8 cellular contexts compared by ENCODE assay signal in the genomic region with DNA sequence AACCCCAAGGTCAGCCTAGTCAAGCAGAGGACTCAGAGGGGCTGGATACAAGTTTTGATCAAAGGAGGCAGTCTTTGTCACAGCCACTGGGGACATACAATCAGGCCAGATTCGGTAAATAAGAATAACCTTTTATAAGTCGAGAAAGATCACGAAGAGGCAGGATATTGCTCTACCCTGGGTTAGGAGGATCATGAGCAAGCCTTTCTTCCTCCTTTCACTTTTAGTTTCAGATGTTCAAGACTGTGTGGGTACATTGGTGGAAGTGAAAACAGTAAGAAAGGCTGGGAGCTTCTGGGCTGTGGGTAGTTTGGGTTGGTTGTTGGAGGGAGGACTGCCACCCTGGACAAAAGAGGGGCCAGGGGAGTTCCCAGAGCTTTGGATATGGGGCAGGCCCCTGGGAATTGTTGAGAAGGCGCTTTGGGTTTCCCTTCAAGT.
DNase-seq lines count a peak whose midpoint lies in the region; ATAC-seq, FAIRE-seq and TF ChIP-seq lines count a peak whose summit lies in the region.

No MANE protein-coding gene starts in this region.

- H3K4me1 Mint-ChIP-seq in IgD-negative memory B cell, result peaks cover 30 to 51% (median 38%) of the 10 kb centered on the region in 3 donors

- H3K27ac Mint-ChIP-seq in IgD-negative memory B cell, result peak overlapping the region; percentile 8 to 91 (median 22)

- RAD21 ChIA-PET in GM12878 (lab: Charles Lee; ENCODE audit: unreplicated experiment), result interaction anchor here (0.9 to 8.9 kb wide), 9 partner anchors 14 to 236 kb away, joined by 3 to 122 read pairs (median 6); no protein-coding TSS in a partner anchor

- H3K79me2 ChIP-seq in GM12878 (ENCODE audit: control insufficient read depth, insufficient read depth, low read length), result no peaks in the 10 kb centered on the region
- no peaks in the 10 kb centered on the region for H3K79me2 ChIP-seq in mammary epithelial cell (ENCODE audit: insufficient read depth, low read length)

- no peak overlapping the region for H3K9ac ChIP-seq in GM12878 (ENCODE audit: control insufficient read depth, insufficient read depth, low read length)
- H3K9ac ChIP-seq in mammary epithelial cell (ENCODE audit: insufficient read depth, low read length), result no peak overlapping the region

- intact Hi-C loops in GM12878 (cut with micrococcal nuclease; ENCODE audit: unreplicated experiment), result loop anchor here (2.0 kb wide), 1 partner anchor 17 kb away; no protein-coding TSS in a partner anchor
- intact Hi-C loops in mammary epithelial cell (cut with micrococcal nuclease), result loop anchor here (5.0 kb wide), 1 partner anchor 428 kb away; no protein-coding TSS in a partner anchor

- H2AFZ ChIP-seq in GM12878 (ENCODE audit: control insufficient read depth, low read depth, low read length) (peak overlapping the region; percentile 77), mammary epithelial cell (ENCODE audit: low read depth, low read length) (no peak overlapping the region)

- H3K4me1 ChIP-seq in GM12878 (ENCODE audit: control insufficient read depth, insufficient read depth, low read length), result peaks cover 18% of the 10 kb centered on the region
- no peaks in the 10 kb centered on the region for H3K4me1 ChIP-seq in mammary epithelial cell (ENCODE audit: insufficient read depth, low read length)

- WGBS in GM12878 (ENCODE audit: insufficient coverage, insufficient replicate concordance, low lambda C conversion rate, missing lambda C conversion rate), result 0% methylated on average over 4 of the region's 4 CpGs
- 66% methylated on average over 4 of the region's 4 CpGs for WGBS in mammary epithelial cell (ENCODE audit: low coverage, missing lambda C conversion rate)

- peak; percentile 94 for FAIRE-seq in GM12878 (lab: Jason Lieb, UNC)

- dilution Hi-C loops in mammary epithelial cell (cut with HindIII; ENCODE audit: low sequenced_read_pairs), result no loop called here

- in situ Hi-C loops in GM12878 (cut with MboI), result loop anchor here (10.0 kb wide), 1 partner anchor 235 kb away; no protein-coding TSS in a partner anchor
- in situ Hi-C loops in mammary epithelial cell (cut with MboI; ENCODE audit: low sequenced_read_pairs in 2 of 2), result loop anchor here in 1 of 2 donors (10.0 kb wide), 1 partner anchor 235 kb away; no protein-coding TSS in a partner anchor

- H3K27me3 ChIP-seq in GM12878 (replicated peaks in 1 of 2; ENCODE audit: control insufficient read depth in 2 of 2, insufficient read depth in 2 of 2, low read length in 1 of 2), result no peaks in the 10 kb centered on the region
- peaks cover 2% of the 10 kb centered on the region for H3K27me3 ChIP-seq in mammary epithelial cell (ENCODE audit: insufficient read depth, low read length)

- POLR2A ChIA-PET in GM10248 (lab: Yijun Ruan, JAX) (interaction anchor here (0.6 kb wide), 1 partner anchor 1873 kb away, joined by 4 read pairs; no protein-coding TSS in a partner anchor), GM12878 (lab: Charles Lee) (interaction anchor here (1.4 to 2.1 kb wide), 2 partner anchors 12 to 14 kb away, joined by 3 to 10 read pairs; no protein-coding TSS in a partner anchor)

- H3K27me3 Mint-ChIP-seq in IgD-negative memory B cell, result peaks cover 1% of the 10 kb centered on the region

- CTCF ChIA-PET in GM10248 (lab: Yijun Ruan, JAX) (interaction anchor here (0.9 to 4.2 kb wide), 6 partner anchors 11 to 236 kb away, joined by 3 to 23 read pairs (median 4); no protein-coding TSS in a partner anchor), GM12878 (lab: Yijun Ruan, JAX) (interaction anchor here (1.0 to 9.8 kb wide), 12 partner anchors 9 to 593 kb away, joined by 3 to 170 read pairs (median 5); no protein-coding TSS in a partner anchor), mammary epithelial cell (lab: Charles Lee; ENCODE audit: low non-redundant PET) (interaction anchor here (0.6 kb wide), 1 partner anchor 38 kb away, joined by 4 read pairs; no protein-coding TSS in a partner anchor)

- H3K36me3 ChIP-seq in GM12878 (ENCODE audit: control insufficient read depth in 2 of 2, insufficient read depth in 2 of 2, low read length in 1 of 2) (no peaks in the 10 kb centered on the region), mammary epithelial cell (ENCODE audit: insufficient read depth, low read length) (no peaks in the 10 kb centered on the region)

- H3K36me3 Mint-ChIP-seq in IgD-negative memory B cell, result no peaks in the 10 kb centered on the region

- TF ChIP-seq POLR2A in GM12878 (IDR thresholded peaks at IDR 0.05; ENCODE audit: low read depth, low read length), result no peak

- H3K9me3 Mint-ChIP-seq in IgD-negative memory B cell, result no peaks in the 10 kb centered on the region

- H3K4me3 ChIP-seq in GM12878 (peak overlapping the region; percentile 29; the same call in 1 of the 2 replicates), mammary epithelial cell (replicated peaks in 1 of 3; ENCODE audit: insufficient read depth in 1 of 3, low read depth in 2 of 3, low read length in 3 of 3) (no peak overlapping the region)

- H4K20me1 ChIP-seq in GM12878 (ENCODE audit: control insufficient read depth, insufficient read depth) (no peaks in the 10 kb centered on the region), mammary epithelial cell (ENCODE audit: insufficient read depth, low read length) (no peaks in the 10 kb centered on the region)

- no peak for TF ChIP-seq CTCF in GM10248 (IDR thresholded peaks at IDR 0.05; ENCODE audit: control extremely low read depth, extremely low read depth, low read depth, missing control alignments)
- peak in 2 of 3 experiments; percentile 22 to 38; a peak in 2 of 6 replicates for TF ChIP-seq CTCF in GM12878 (IDR thresholded peaks at IDR 0.05 in 2 of 3, conservative IDR thresholded peaks at IDR 0.05 in 1 of 3; ENCODE audit: control insufficient read depth in 2 of 3, extremely low read depth in 1 of 3, insufficient read depth in 1 of 3, low read depth in 3 of 3, low read length in 3 of 3)
- no peak for TF ChIP-seq CTCF in mammary epithelial cell (conservative IDR thresholded peaks at IDR 0.05 in 1 of 2, IDR thresholded peaks at IDR 0.05 in 1 of 2; ENCODE audit: extremely low read depth in 1 of 2, insufficient read depth in 1 of 2, low read depth in 1 of 2, low read length in 2 of 2)

- DNase-seq in GM10248 (ENCODE audit: extremely low spot score) (peak; percentile 72), GM12878 (ENCODE audit: low read depth, low spot score) (peak; percentile 81), NCI-H748 treated with DMSO at 0.1 percent for 48 hours (lab: John Stamatoyannopoulos, UW) (no peak), mammary epithelial cell (no peak), GM03348 (ENCODE audit: low spot score) (no peak), cerebellum (ENCODE audit: low spot score) (no peak)

- no TSS peak for BruUV-seq in GM12878 (replicated peaks; lab: Mats Ljungman, UMichigan)
- BruUV-seq in mammary epithelial cell (replicated peaks; lab: Mats Ljungman, UMichigan), result no TSS peak

- peak overlapping the region; percentile 0 to 83 (median 58) for H3K4me3 Mint-ChIP-seq in IgD-negative memory B cell

- H3K4me2 ChIP-seq in GM12878 (ENCODE audit: control insufficient read depth, insufficient read depth) (peak overlapping the region; percentile 17), mammary epithelial cell (ENCODE audit: insufficient read depth, low read depth, low read length) (no peak overlapping the region)

- H3K27ac ChIP-seq in GM12878 (ENCODE audit: control insufficient read depth, insufficient read depth) (peak overlapping the region; percentile 64), mammary epithelial cell (ENCODE audit: insufficient read depth, low read depth, low read length) (no peak overlapping the region)

- SMC1A ChIA-PET in GM12878 (lab: Charles Lee; ENCODE audit: uncharacterized antibody, unreplicated experiment), result interaction anchor here (0.6 to 4.6 kb wide), 15 partner anchors 13 to 410 kb away, joined by 3 to 30 read pairs (median 5); no protein-coding TSS in a partner anchor

- H3K9me3 ChIP-seq in GM12878 (replicated peaks; ENCODE audit: control insufficient read depth, insufficient read depth, low read length), result no peaks in the 10 kb centered on the region
- H3K9me3 ChIP-seq in mammary epithelial cell (replicated peaks; ENCODE audit: insufficient read depth, low read length), result no peaks in the 10 kb centered on the region

- peak; percentile 19 to 63; a peak in 1 of 4 replicates for TF ChIP-seq EP300 in GM12878 (IDR thresholded peaks at IDR 0.05; ENCODE audit: borderline replicate concordance in 1 of 2, control insufficient read depth in 1 of 2, low read depth in 2 of 2, low read length in 2 of 2)

- ATAC-seq in GM21515 (IDR thresholded peaks at IDR 0.05; ENCODE audit: unreplicated experiment) (peak; percentile 99), GM12878 (peak; percentile 99)

- TF ChIP-seq RAD21 in GM12878 (IDR thresholded peaks at IDR 0.05; ENCODE audit: insufficient read depth, low read depth, low read length), result no peak

TF ChIP-seq in GM12878, 131 proteins besides CTCF, POLR2A, EP300 and RAD21 (continues in another document):
- 0 out of 2 replicates have a peak, but pooled peaks have one; percentile 52 for TF ChIP-seq TBL1XR1 (IDR thresholded peaks at IDR 0.05; ENCODE audit: low read depth, low read length)
- peak; percentile 43 for TF ChIP-seq MTA2 (IDR thresholded peaks at IDR 0.05; ENCODE audit: low read depth)
- TF ChIP-seq SUZ12 (IDR thresholded peaks at IDR 0.05; ENCODE audit: unreplicated experiment), result no peak
- TF ChIP-seq MEF2B (IDR thresholded peaks at IDR 0.05; ENCODE audit: partially characterized antibody, poor library complexity, severe bottlenecking), result peak; percentile 78
- TF ChIP-seq MXI1 (IDR thresholded peaks at IDR 0.05; ENCODE audit: low read depth, low read length), result peak; percentile 64; the same call in 1 of the 2 replicates
- no peak for TF ChIP-seq NR2C1 (IDR thresholded peaks at IDR 0.05)

Comparison
In these comparisons a context has a peak if more than half of its experiments do, and no peak if none do; other contexts are left out.
1. DNase-seq: peak in GM10248 (single experiment) and GM12878 (single experiment); none in NCI-H748 treated with DMSO at 0.1 percent for 48 hours (single experiment), mammary epithelial cell (single experiment), GM03348 (single experiment) and cerebellum (single experiment).
2. CTCF ChIP-seq: peak in GM12878 (2 of 3); none in GM10248 (single experiment) and mammary epithelial cell (0 of 2).